Comparison of ENCODE assay signal across 1 cellular context in genomic region chr13:40672310-40673060, GRCh38.
TF ChIP-seq lines count a peak whose summit lies in the region.

No MANE protein-coding gene starts in this region.

TF ChIP-seq in HEK293, 187 proteins besides CTCF, POLR2A, EP300 and RAD21 (continued from another document and continues in another):
- no peak; the same call in 1 of the 2 replicates for TF ChIP-seq TRIM28 (IDR thresholded peaks at IDR 0.05; ENCODE audit: borderline replicate concordance, low read length)
- TF ChIP-seq ZFP41 (tag by site-specific recombination; IDR thresholded peaks at IDR 0.05; ENCODE audit: borderline replicate concordance) = no peak
- no peak for TF ChIP-seq ZNF146 (tag by site-specific recombination; IDR thresholded peaks at IDR 0.05)
- no peak for TF ChIP-seq ZNF768 (tag by site-specific recombination; IDR thresholded peaks at IDR 0.05)
- no peak for TF ChIP-seq ZNF701 (tag by site-specific recombination; IDR thresholded peaks at IDR 0.05)
- TF ChIP-seq ZNF366 (tag by site-specific recombination; conservative IDR thresholded peaks at IDR 0.05) = peak; percentile 92
- TF ChIP-seq ZBTB44 (tag by site-specific recombination; IDR thresholded peaks at IDR 0.05) = 0 out of 2 replicates have a peak, but pooled peaks have one; percentile 9
- TF ChIP-seq ZEB2 (tag by site-specific recombination; IDR thresholded peaks at IDR 0.05) = peak; percentile 72
- no peak for TF ChIP-seq ZBTB48 (tag by site-specific recombination; IDR thresholded peaks at IDR 0.05)
- no peak for TF ChIP-seq ZBTB7A (tag by site-specific recombination; IDR thresholded peaks at IDR 0.05; ENCODE audit: low read depth)
- no peak for TF ChIP-seq ZNF513 (tag by site-specific recombination; IDR thresholded peaks at IDR 0.05)
- 0 out of 2 replicates have a peak, but pooled peaks have one; percentile 28 for TF ChIP-seq FEZF1 (tag by site-specific recombination; IDR thresholded peaks at IDR 0.05)
- no peak for TF ChIP-seq KLF16 (tag by site-specific recombination; IDR thresholded peaks at IDR 0.05)
- TF ChIP-seq SCRT2 (tag by site-specific recombination; IDR thresholded peaks at IDR 0.05) = peak; percentile 21; the same call in 1 of the 2 replicates
- TF ChIP-seq ZFHX2 (tag by site-specific recombination; conservative IDR thresholded peaks at IDR 0.05) = no peak
- peak; percentile 30; the same call in 1 of the 2 replicates for TF ChIP-seq KLF8 (tag by site-specific recombination; IDR thresholded peaks at IDR 0.05)
- TF ChIP-seq PRDM6 (tag by site-specific recombination; IDR thresholded peaks at IDR 0.05) = peak; percentile 94
- no peak for TF ChIP-seq ZNF837 (tag by site-specific recombination; IDR thresholded peaks at IDR 0.05)
- TF ChIP-seq ZNF132 (tag by site-specific recombination; IDR thresholded peaks at IDR 0.05; ENCODE audit: borderline replicate concordance) = no peak
- TF ChIP-seq ZNF140 (tag by site-specific recombination; IDR thresholded peaks at IDR 0.05) = no peak
- TF ChIP-seq ZNF571 (tag by site-specific recombination; IDR thresholded peaks at IDR 0.05) = no peak
- TF ChIP-seq, protein P1, sequence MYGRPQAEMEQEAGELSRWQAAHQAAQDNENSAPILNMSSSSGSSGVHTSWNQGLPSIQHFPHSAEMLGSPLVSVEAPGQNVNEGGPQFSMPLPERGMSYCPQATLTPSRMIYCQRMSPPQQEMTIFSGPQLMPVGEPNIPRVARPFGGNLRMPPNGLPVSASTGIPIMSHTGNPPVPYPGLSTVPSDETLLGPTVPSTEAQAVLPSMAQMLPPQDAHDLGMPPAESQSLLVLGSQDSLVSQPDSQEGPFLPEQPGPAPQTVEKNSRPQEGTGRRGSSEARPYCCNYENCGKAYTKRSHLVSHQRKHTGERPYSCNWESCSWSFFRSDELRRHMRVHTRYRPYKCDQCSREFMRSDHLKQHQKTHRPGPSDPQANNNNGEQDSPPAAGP (tag by site-specific recombination; IDR thresholded peaks at IDR 0.05) = peak; percentile 55; the same call in 1 of the 2 replicates
- TF ChIP-seq, protein P2, sequence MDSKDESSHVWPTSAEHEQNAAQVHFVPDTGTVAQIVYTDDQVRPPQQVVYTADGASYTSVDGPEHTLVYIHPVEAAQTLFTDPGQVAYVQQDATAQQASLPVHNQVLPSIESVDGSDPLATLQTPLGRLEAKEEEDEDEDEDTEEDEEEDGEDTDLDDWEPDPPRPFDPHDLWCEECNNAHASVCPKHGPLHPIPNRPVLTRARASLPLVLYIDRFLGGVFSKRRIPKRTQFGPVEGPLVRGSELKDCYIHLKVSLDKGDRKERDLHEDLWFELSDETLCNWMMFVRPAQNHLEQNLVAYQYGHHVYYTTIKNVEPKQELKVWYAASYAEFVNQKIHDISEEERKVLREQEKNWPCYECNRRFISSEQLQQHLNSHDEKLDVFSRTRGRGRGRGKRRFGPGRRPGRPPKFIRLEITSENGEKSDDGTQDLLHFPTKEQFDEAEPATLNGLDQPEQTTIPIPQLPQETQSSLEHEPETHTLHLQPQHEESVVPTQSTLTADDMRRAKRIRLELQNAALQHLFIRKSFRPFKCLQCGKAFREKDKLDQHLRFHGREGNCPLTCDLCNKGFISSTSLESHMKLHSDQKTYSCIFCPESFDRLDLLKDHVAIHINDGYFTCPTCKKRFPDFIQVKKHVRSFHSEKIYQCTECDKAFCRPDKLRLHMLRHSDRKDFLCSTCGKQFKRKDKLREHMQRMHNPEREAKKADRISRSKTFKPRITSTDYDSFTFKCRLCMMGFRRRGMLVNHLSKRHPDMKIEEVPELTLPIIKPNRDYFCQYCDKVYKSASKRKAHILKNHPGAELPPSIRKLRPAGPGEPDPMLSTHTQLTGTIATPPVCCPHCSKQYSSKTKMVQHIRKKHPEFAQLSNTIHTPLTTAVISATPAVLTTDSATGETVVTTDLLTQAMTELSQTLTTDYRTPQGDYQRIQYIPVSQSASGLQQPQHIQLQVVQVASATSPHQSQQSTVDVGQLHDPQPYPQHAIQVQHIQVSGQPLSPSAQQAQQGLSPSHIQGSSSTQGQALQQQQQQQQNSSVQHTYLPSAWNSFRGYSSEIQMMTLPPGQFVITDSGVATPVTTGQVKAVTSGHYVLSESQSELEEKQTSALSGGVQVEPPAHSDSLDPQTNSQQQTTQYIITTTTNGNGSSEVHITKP (tag by site-specific recombination; IDR thresholded peaks at IDR 0.05) = no peak
- TF ChIP-seq ZNF777 (tag by site-specific recombination; IDR thresholded peaks at IDR 0.05; ENCODE audit: borderline replicate concordance) = no peak
- no peak for TF ChIP-seq ZNF654 (tag by site-specific recombination; IDR thresholded peaks at IDR 0.05; ENCODE audit: low read depth)
- TF ChIP-seq, protein P3, sequence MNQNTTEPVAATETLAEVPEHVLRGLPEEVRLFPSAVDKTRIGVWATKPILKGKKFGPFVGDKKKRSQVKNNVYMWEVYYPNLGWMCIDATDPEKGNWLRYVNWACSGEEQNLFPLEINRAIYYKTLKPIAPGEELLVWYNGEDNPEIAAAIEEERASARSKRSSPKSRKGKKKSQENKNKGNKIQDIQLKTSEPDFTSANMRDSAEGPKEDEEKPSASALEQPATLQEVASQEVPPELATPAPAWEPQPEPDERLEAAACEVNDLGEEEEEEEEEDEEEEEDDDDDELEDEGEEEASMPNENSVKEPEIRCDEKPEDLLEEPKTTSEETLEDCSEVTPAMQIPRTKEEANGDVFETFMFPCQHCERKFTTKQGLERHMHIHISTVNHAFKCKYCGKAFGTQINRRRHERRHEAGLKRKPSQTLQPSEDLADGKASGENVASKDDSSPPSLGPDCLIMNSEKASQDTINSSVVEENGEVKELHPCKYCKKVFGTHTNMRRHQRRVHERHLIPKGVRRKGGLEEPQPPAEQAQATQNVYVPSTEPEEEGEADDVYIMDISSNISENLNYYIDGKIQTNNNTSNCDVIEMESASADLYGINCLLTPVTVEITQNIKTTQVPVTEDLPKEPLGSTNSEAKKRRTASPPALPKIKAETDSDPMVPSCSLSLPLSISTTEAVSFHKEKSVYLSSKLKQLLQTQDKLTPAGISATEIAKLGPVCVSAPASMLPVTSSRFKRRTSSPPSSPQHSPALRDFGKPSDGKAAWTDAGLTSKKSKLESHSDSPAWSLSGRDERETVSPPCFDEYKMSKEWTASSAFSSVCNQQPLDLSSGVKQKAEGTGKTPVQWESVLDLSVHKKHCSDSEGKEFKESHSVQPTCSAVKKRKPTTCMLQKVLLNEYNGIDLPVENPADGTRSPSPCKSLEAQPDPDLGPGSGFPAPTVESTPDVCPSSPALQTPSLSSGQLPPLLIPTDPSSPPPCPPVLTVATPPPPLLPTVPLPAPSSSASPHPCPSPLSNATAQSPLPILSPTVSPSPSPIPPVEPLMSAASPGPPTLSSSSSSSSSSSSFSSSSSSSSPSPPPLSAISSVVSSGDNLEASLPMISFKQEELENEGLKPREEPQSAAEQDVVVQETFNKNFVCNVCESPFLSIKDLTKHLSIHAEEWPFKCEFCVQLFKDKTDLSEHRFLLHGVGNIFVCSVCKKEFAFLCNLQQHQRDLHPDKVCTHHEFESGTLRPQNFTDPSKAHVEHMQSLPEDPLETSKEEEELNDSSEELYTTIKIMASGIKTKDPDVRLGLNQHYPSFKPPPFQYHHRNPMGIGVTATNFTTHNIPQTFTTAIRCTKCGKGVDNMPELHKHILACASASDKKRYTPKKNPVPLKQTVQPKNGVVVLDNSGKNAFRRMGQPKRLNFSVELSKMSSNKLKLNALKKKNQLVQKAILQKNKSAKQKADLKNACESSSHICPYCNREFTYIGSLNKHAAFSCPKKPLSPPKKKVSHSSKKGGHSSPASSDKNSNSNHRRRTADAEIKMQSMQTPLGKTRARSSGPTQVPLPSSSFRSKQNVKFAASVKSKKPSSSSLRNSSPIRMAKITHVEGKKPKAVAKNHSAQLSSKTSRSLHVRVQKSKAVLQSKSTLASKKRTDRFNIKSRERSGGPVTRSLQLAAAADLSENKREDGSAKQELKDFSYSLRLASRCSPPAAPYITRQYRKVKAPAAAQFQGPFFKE (tag by site-specific recombination; IDR thresholded peaks at IDR 0.05; ENCODE audit: borderline replicate concordance) = no peak
- TF ChIP-seq, protein P4, sequence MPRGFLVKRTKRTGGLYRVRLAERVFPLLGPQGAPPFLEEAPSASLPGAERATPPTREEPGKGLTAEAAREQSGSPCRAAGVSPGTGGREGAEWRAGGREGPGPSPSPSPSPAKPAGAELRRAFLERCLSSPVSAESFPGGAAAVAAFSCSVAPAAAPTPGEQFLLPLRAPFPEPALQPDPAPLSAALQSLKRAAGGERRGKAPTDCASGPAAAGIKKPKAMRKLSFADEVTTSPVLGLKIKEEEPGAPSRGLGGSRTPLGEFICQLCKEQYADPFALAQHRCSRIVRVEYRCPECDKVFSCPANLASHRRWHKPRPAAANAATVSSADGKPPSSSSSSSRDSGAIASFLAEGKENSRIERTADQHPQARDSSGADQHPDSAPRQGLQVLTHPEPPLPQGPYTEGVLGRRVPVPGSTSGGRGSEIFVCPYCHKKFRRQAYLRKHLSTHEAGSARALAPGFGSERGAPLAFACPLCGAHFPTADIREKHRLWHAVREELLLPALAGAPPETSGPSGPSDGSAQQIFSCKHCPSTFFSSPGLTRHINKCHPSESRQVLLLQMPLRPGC (tag by site-specific recombination; IDR thresholded peaks at IDR 0.05) = peak; percentile 64; the same call in 1 of the 2 replicates
- TF ChIP-seq ZBTB21 (tag by site-specific recombination; IDR thresholded peaks at IDR 0.05) = peak; percentile 12; the same call in 1 of the 2 replicates
- TF ChIP-seq KLF10 (tag by site-specific recombination; IDR thresholded peaks at IDR 0.05) = 0 out of 2 replicates have a peak, but pooled peaks have one; percentile 36
- no peak for TF ChIP-seq ZNF426 (tag by site-specific recombination; IDR thresholded peaks at IDR 0.05)
- TF ChIP-seq ZNF221 (tag by site-specific recombination; IDR thresholded peaks at IDR 0.05; ENCODE audit: borderline replicate concordance) = no peak
- peak; percentile 30; the same call in 1 of the 2 replicates for TF ChIP-seq IKZF3 (tag by site-specific recombination; IDR thresholded peaks at IDR 0.05)
- no peak for TF ChIP-seq ZNF626 (tag by site-specific recombination; IDR thresholded peaks at IDR 0.05)
- TF ChIP-seq ZNF121 (tag by site-specific recombination; IDR thresholded peaks at IDR 0.05) = no peak
- TF ChIP-seq ZNF239 (tag by site-specific recombination; IDR thresholded peaks at IDR 0.05) = no peak
- TF ChIP-seq SETDB1 (IDR thresholded peaks at IDR 0.05; ENCODE audit: insufficient read length, low read length) = no peak
- 0 out of 2 replicates have a peak, but pooled peaks have one; percentile 39 for TF ChIP-seq ZNF2 (tag by site-specific recombination; IDR thresholded peaks at IDR 0.05)
- TF ChIP-seq ZNF394 (tag by site-specific recombination; IDR thresholded peaks at IDR 0.05; ENCODE audit: borderline replicate concordance) = peak; percentile 49; the same call in 1 of the 2 replicates
- no peak for TF ChIP-seq ZNF23 (tag by site-specific recombination; IDR thresholded peaks at IDR 0.05; ENCODE audit: borderline replicate concordance)
- peak; percentile 24; the same call in 1 of the 2 replicates for TF ChIP-seq ZBTB8A (tag by site-specific recombination; IDR thresholded peaks at IDR 0.05)
- TF ChIP-seq, protein P5, sequence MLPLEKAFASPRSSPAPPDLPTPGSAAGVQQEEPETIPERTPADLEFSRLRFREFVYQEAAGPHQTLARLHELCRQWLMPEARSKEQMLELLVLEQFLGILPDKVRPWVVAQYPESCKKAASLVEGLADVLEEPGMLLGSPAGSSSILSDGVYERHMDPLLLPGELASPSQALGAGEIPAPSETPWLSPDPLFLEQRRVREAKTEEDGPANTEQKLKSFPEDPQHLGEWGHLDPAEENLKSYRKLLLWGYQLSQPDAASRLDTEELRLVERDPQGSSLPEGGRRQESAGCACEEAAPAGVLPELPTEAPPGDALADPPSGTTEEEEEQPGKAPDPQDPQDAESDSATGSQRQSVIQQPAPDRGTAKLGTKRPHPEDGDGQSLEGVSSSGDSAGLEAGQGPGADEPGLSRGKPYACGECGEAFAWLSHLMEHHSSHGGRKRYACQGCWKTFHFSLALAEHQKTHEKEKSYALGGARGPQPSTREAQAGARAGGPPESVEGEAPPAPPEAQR (tag by site-specific recombination; IDR thresholded peaks at IDR 0.05) = no peak
- TF ChIP-seq ZNF133 (tag by site-specific recombination; IDR thresholded peaks at IDR 0.05) = no peak
- TF ChIP-seq HOXA7 (CRISPR knock-in tag; IDR thresholded peaks at IDR 0.05; ENCODE audit: borderline replicate concordance) = no peak
